2 cellular contexts compared by ENCODE assay signal in the genomic region with DNA sequence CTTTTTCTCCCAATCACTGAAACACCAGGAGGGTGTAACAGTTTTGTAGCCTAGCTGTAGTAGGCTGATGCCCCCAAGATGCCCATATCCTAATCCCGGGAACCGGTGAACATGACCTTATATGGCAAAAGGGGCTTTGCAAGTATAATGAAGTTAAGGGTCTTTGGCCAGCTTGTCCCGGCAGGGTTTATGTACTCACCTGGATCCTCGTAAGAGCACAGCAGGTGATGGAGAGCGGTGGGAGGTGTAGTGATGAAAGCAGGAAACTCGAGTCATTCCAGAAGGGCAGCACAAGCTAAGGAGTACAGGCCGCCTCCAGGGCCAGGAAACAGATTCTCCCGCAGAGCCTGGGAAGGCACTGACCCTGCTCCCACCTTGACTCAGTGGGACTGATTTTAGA.
TF ChIP-seq lines count a peak whose summit lies in the region.

No MANE protein-coding gene starts in this region.

TF ChIP-seq in WTC11, 78 proteins besides CTCF, POLR2A, EP300 and RAD21:
- TF ChIP-seq SP1 (CRISPR knock-in tag; conservative IDR thresholded peaks at IDR 0.05) (peak; percentile 46), ZNF423 (CRISPR knock-in tag; IDR thresholded peaks at IDR 0.05) (peak; percentile 28; the same call in 1 of the 2 replicates), CREM (CRISPR knock-in tag; IDR thresholded peaks at IDR 0.05) (peak; percentile 65; the same call in 1 of the 2 replicates), TEAD1 (CRISPR knock-in tag; IDR thresholded peaks at IDR 0.05) (peak; percentile 35; the same call in 1 of the 2 replicates)
- TF ChIP-seq, protein P1, sequence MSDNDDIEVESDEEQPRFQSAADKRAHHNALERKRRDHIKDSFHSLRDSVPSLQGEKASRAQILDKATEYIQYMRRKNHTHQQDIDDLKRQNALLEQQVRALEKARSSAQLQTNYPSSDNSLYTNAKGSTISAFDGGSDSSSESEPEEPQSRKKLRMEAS (CRISPR knock-in tag; IDR thresholded peaks at IDR 0.05): 0 out of 2 replicates have a peak, but pooled peaks have one; percentile 48

TF ChIP-seq in H1, 55 proteins besides CTCF, POLR2A, EP300 and RAD21:
- TF ChIP-seq BCL11A (IDR thresholded peaks at IDR 0.05; ENCODE audit: low read depth in 2 of 2, low read length in 2 of 2): peak in 1 of 2 experiments; percentile 16
- TF ChIP-seq, protein P2, sequence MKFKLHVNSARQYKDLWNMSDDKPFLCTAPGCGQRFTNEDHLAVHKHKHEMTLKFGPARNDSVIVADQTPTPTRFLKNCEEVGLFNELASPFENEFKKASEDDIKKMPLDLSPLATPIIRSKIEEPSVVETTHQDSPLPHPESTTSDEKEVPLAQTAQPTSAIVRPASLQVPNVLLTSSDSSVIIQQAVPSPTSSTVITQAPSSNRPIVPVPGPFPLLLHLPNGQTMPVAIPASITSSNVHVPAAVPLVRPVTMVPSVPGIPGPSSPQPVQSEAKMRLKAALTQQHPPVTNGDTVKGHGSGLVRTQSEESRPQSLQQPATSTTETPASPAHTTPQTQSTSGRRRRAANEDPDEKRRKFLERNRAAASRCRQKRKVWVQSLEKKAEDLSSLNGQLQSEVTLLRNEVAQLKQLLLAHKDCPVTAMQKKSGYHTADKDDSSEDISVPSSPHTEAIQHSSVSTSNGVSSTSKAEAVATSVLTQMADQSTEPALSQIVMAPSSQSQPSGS (IDR thresholded peaks at IDR 0.05; ENCODE audit: low read length): peak; percentile 62; the same call in 1 of the 2 replicates
- peak; percentile 99 for TF ChIP-seq SRF (IDR thresholded peaks at IDR 0.05; ENCODE audit: low read depth, low read length)
- TF ChIP-seq TCF12 (IDR thresholded peaks at IDR 0.05; ENCODE audit: low read depth, low read length): peak; percentile 95
- TF ChIP-seq SP1 (IDR thresholded peaks at IDR 0.05; ENCODE audit: low read depth, low read length): peak; percentile 31; the same call in 1 of the 2 replicates
- peak; percentile 17; the same call in 1 of the 2 replicates for TF ChIP-seq EGR1 (IDR thresholded peaks at IDR 0.05; ENCODE audit: borderline replicate concordance, low read depth, low read length)
- TF ChIP-seq TAF1 (IDR thresholded peaks at IDR 0.05; ENCODE audit: low read depth, low read length): peak; percentile 87
- TF ChIP-seq CREB1 (IDR thresholded peaks at IDR 0.05): peak; percentile 80
- TF ChIP-seq RBBP5 (IDR thresholded peaks at IDR 0.05; ENCODE audit: borderline replicate concordance, low read depth, low read length): 0 out of 2 replicates have a peak, but pooled peaks have one; percentile 17
- peak; percentile 87 for TF ChIP-seq POLR2AphosphoS5 (IDR thresholded peaks at IDR 0.05; ENCODE audit: low read depth, low read length)
- peak in 1 of 2 experiments; percentile 65; a peak in 1 of 4 replicates for TF ChIP-seq HDAC2 (IDR thresholded peaks at IDR 0.05; ENCODE audit: borderline replicate concordance in 1 of 2, low read depth in 2 of 2, low read length in 2 of 2)
- peak; percentile 87 for TF ChIP-seq TBP (IDR thresholded peaks at IDR 0.05; ENCODE audit: low read depth, low read length)
- TF ChIP-seq GTF2F1 (IDR thresholded peaks at IDR 0.05; ENCODE audit: borderline replicate concordance, low read depth, low read length): peak; percentile 21; the same call in 1 of the 2 replicates
- peak; percentile 14 for TF ChIP-seq NANOG (IDR thresholded peaks at IDR 0.05; ENCODE audit: insufficient read depth, low read depth, low read length, poor library complexity, severe bottlenecking)
